19 cellular contexts compared by ENCODE assay signal in the genomic region with DNA sequence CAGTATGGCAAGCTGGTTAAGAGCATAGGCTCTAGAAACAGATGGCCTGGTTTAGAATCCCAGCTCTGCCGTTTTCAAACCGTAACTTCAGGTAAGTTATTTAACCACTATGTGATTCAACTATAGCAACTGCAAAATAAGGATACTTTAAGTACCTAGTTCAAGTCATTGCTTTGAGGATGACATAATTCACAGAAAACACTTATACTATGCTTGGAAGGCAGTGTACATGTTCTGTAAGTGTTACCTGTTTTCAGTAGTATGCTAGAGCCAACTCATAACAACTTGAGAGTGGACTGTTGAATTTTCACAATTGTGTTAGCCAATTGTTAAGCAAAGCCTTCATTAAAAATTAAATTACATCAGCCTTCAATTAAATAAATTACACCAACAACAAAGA.
A peak's percentile ranks its signal among the peaks of the same experiment; 100 is the strongest.
DNase-seq lines count a peak whose midpoint lies in the region; ATAC-seq, FAIRE-seq and TF ChIP-seq lines count a peak whose summit lies in the region.
"Had no signal": no experiment of that assay in that cellular context is flagged by ENCODE, and none has a peak within 500 bp of the region (broad histone marks: within the 10 kb centered on the region; RNA-seq: fewer than 3 reads in every experiment).

No MANE protein-coding gene starts in this region.

- no peak for TF ChIP-seq CTCF in neural progenitor cell (IDR thresholded peaks at IDR 0.05)

- H3F3A ChIP-seq in neural progenitor cell (ENCODE audit: low read depth), result peaks cover 10% of the 10 kb centered on the region

- FAIRE-seq in H54 (lab: Jason Lieb, UNC), result peak; percentile 86

- H3K27ac Mint-ChIP-seq in neural progenitor cell, result no peak overlapping the region
- H3K27ac Mint-ChIP-seq: GM23338 had no signal

- DNase-seq in NCI-H2227 (lab: John Stamatoyannopoulos, UW; ENCODE audit: unreplicated experiment) (peak; percentile 2), NCI-H2227 treated with DMSO at 0.1 percent for 48 hours (lab: John Stamatoyannopoulos, UW) (no peak), H54 (ENCODE audit: insufficient read length, low spot score) (no peak), caudate nucleus (lab: John Stamatoyannopoulos, UW) (no peak), neural progenitor cell (ENCODE audit: low spot score) (no peak), NCI-H1694 treated with DMSO at 0.1 percent for 48 hours (lab: John Stamatoyannopoulos, UW) (no peak)
- no peak for DNase-seq in activated T-cell treated with anti-CD3 and anti-CD28 coated beads, Interleukin-2, amount 50 U/mL, for 1 hour
- DNase-seq: HFFc6, KBM-7, MG63, NCI-H1092 treated with DMSO at 0.1 percent for 48 hours, NCI-H187 treated with DMSO at 0.1 percent for 48 hours, NCI-H526, Right ventricle myocardium superior, SK-N-SH had no signal

- no peak overlapping the region for H3K4me3 Mint-ChIP-seq in neural progenitor cell
- H3K4me3 Mint-ChIP-seq: GM23338, HFFc6 had no signal

- no peak overlapping the region for H2AFZ ChIP-seq in neural progenitor cell (replicated peaks)
- H2AFZ ChIP-seq: GM23338 had no signal

- H3K27ac ChIP-seq in caudate nucleus (ENCODE audit: low read depth, low read length), result peak overlapping the region; percentile 93
- peak overlapping the region; percentile 34 for H3K27ac ChIP-seq in neural progenitor cell
- H3K27ac ChIP-seq: BLaER1 treated with 17β-estradiol and CSF1 and Interleukin-3, amounts not matched to agents 10 nM and 100 nM; HL-60 had no signal

- ATAC-seq in HG03342 (IDR thresholded peaks at IDR 0.05; ENCODE audit: unreplicated experiment), result no peak
- ATAC-seq: GM23338 had no signal

- H3K4me2 ChIP-seq in neural progenitor cell, result no peak overlapping the region
- H3K4me2 ChIP-seq: BLaER1 treated with 17β-estradiol and CSF1 and Interleukin-3, amounts not matched to agents 10 nM and 100 nM; GM23338; SK-N-SH had no signal

- no peak overlapping the region for H3K4me3 ChIP-seq in neural progenitor cell
- H3K4me3 ChIP-seq: BLaER1 treated with 17β-estradiol and CSF1 and Interleukin-3, amounts not matched to agents 10 nM and 100 nM; GM23338; MG63 had no signal

- peaks cover 97% of the 10 kb centered on the region for H3K79me2 ChIP-seq in neural progenitor cell (ENCODE audit: low read depth)

- H3K27me3 Mint-ChIP-seq in neural progenitor cell (ENCODE audit: insufficient read depth, low read depth), result no peaks in the 10 kb centered on the region

- H3K4me1 ChIP-seq in neural progenitor cell, result peaks cover 22% of the 10 kb centered on the region
- H3K4me1 ChIP-seq: BLaER1 treated with 17β-estradiol and CSF1 and Interleukin-3, amounts not matched to agents 10 nM and 100 nM had no signal

- H4K20me1 ChIP-seq in neural progenitor cell (ENCODE audit: low read depth), result peaks cover 80% of the 10 kb centered on the region

- H3K36me3 ChIP-seq in neural progenitor cell, result no peaks in the 10 kb centered on the region
- H3K36me3 ChIP-seq: BLaER1 treated with 17β-estradiol and CSF1 and Interleukin-3, amounts not matched to agents 10 nM and 100 nM; MG63 had no signal

- H3K9ac ChIP-seq in neural progenitor cell, result no peak overlapping the region
- H3K9ac ChIP-seq: BLaER1 treated with 17β-estradiol and CSF1 and Interleukin-3, amounts not matched to agents 10 nM and 100 nM; SK-N-SH had no signal

- no peaks in the 10 kb centered on the region for H3K27me3 ChIP-seq in neural progenitor cell
- H3K27me3 ChIP-seq: BLaER1 treated with 17β-estradiol and CSF1 and Interleukin-3, amounts not matched to agents 10 nM and 100 nM; MG63 had no signal

- H3K36me3 Mint-ChIP-seq in neural progenitor cell, result peaks cover 2% of the 10 kb centered on the region

- no peaks in the 10 kb centered on the region for H3K9me3 Mint-ChIP-seq in neural progenitor cell
- H3K9me3 Mint-ChIP-seq: GM23338, HFFc6 had no signal

- peaks cover 27% of the 10 kb centered on the region for H3K4me1 Mint-ChIP-seq in neural progenitor cell

- H3K9me3 ChIP-seq in neural progenitor cell (ENCODE audit: low read depth), result no peaks in the 10 kb centered on the region
- H3K9me3 ChIP-seq: BLaER1 treated with 17β-estradiol and CSF1 and Interleukin-3, amounts not matched to agents 10 nM and 100 nM; MG63; SK-N-SH had no signal

- TF ChIP-seq POLR2A in H54 (IDR thresholded peaks at IDR 0.05; ENCODE audit: low read depth, low read length), result no peak
